ENCODE assay signal across 12 cellular contexts in genomic region chr7:117834983-117835664, GRCh38.
A peak's percentile ranks its signal among the peaks of the same experiment; 100 is the strongest.
DNase-seq lines count a peak whose midpoint lies in the region; ATAC-seq lines count a peak whose summit lies in the region.
"Had no signal": no experiment of that assay in that cellular context is flagged by ENCODE, and none has a peak within 500 bp of the region (broad histone marks: within the 10 kb centered on the region; RNA-seq: fewer than 3 reads in every experiment).

No MANE protein-coding gene starts in this region.

- peak; percentile 78 for DNase-seq in COR-L47 (lab: John Stamatoyannopoulos, UW)
- peak; percentile 61 for DNase-seq in KG1 (lab: John Stamatoyannopoulos, UW)
- peak; percentile 97 for DNase-seq in NCI-H748 (lab: John Stamatoyannopoulos, UW; ENCODE audit: unreplicated experiment)
- peak; percentile 37 for DNase-seq in inferior parietal cortex (ENCODE audit: extremely low spot score)
- DNase-seq in DMS114 treated with DMSO at 0.1 percent for 48 hours (lab: John Stamatoyannopoulos, UW; ENCODE audit: unreplicated experiment): no peak
- DNase-seq: activated T-cell treated with anti-CD3 and anti-CD28 coated beads for 4 hours, aorta, C1 segment of cervical spinal cord had no signal

- ATAC-seq in GM19035 (IDR thresholded peaks at IDR 0.05; ENCODE audit: unreplicated experiment) (no peak), HG03045 (IDR thresholded peaks at IDR 0.05; ENCODE audit: unreplicated experiment) (no peak), GM18868 (IDR thresholded peaks at IDR 0.05; ENCODE audit: unreplicated experiment) (no peak)
- ATAC-seq: HCT116 had no signal
